ENCODE assay signal across 22 cellular contexts in genomic region chr4:90641856-90642599, GRCh38.
"Had no signal": no experiment of that assay in that cellular context is flagged by ENCODE, and none has a peak within 500 bp of the region (broad histone marks: within the 10 kb centered on the region; RNA-seq: fewer than 3 reads in every experiment).

No MANE protein-coding gene starts in this region.

- H3K9me3 ChIP-seq: ascending aorta, colonic mucosa, left lung, thyroid gland, uterus had no signal

- H3K27ac ChIP-seq: ascending aorta, colonic mucosa, left lung, thyroid gland, uterus, WERI-Rb-1 had no signal

- FAIRE-seq: endothelial cell of umbilical vein had no signal

- H3K4me1 ChIP-seq: ascending aorta, colonic mucosa, left lung, thyroid gland, uterus had no signal

- H3K27me3 ChIP-seq: ascending aorta, colonic mucosa, left lung, thyroid gland, uterus had no signal

- H3K4me3 ChIP-seq: ascending aorta, colonic mucosa, left lung, thyroid gland, uterus had no signal

- ATAC-seq: activated CD4-positive, alpha-beta T cell treated with anti-CD3 and anti-CD28 coated beads for 36 hours; activated CD8-positive, alpha-beta memory T cell treated with anti-CD3 and anti-CD28 coated beads, Interleukin-2, amount 10 ng/mL, durations not matched to agents 7 days and 5 days; activated naive CD8-positive, alpha-beta T cell treated with anti-CD3 and anti-CD28 coated beads, Interleukin-2, amount 50 U/mL, for 24 hours; left lung; naive thymus-derived CD8-positive, alpha-beta T cell; stimulated activated naive B cell treated with anti-CD40 and anti-IgM and Interleukin-4, amounts not matched to agents 10 μg/mL and 1 μg/mL and 100 μg/mL, for 72 hours; T-cell had no signal

- H3K36me3 ChIP-seq: ascending aorta, colonic mucosa, left lung, thyroid gland, uterus, WERI-Rb-1 had no signal

- DNase-seq: activated CD4-positive, alpha-beta memory T cell treated with anti-CD3 and anti-CD28 coated beads for 36 hours; activated CD4-positive, alpha-beta T cell treated with anti-CD3 and anti-CD28 coated beads for 36 hours; activated CD8-positive, alpha-beta memory T cell treated with anti-CD3 and anti-CD28 coated beads, Interleukin-2, amount 10 ng/mL, durations not matched to agents 7 days and 5 days; activated naive CD4-positive, alpha-beta T cell treated with anti-CD3 and anti-CD28 coated beads for 36 hours; activated naive CD8-positive, alpha-beta T cell treated with anti-CD3 and anti-CD28 coated beads, Interleukin-2, amount 50 U/mL, for 24 hours; activated T-cell treated with anti-CD3 and anti-CD28 coated beads, Interleukin-2, amount 50 U/mL, for 1 hour; colonic mucosa; effector CD4-positive, alpha-beta T cell; foreskin fibroblast; islet precursor cell; left lung; mammary epithelial cell; naive thymus-derived CD8-positive, alpha-beta T cell; stimulated activated CD4-positive, alpha-beta T cell treated with anti-CD3 and anti-CD28 coated beads, Interleukin-2, amount 100 ng/mL, for 48 hours; stimulated activated naive B cell treated with anti-CD40 and anti-IgM and Interleukin-4, amounts not matched to agents 10 μg/mL and 1 μg/mL and 100 μg/mL, for 72 hours; T-cell; T1000; thyroid gland; uterus; WERI-Rb-1 had no signal
